Comparison of ENCODE assay signal across 11 cellular contexts in the genomic region with DNA sequence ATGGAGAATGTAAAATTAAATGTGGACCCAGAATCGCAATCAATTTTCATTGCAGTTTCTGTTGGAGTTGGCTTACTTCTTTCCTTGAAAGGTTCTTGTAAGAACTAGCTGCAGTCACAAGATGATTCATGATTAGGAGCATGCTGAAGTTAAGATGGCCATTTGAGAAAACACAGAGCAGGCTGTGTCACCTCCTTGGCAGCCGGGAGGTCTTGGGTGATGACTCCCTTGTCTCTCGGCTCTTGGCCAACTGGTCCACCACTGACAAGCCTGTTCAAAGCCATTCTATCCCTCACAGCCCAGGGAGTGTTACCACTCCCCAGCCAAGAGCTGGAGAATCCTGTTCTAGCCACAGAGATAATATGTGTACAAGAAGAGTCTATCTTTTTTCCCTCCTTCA. TPM values are rescaled to one million over a fixed set of nuclear protein-coding genes. Genes with fewer than 3 reads are reported as not detected.
DNase-seq lines count a peak whose midpoint lies in the region; ATAC-seq and TF ChIP-seq lines count a peak whose summit lies in the region.
"Had no signal": no experiment of that assay in that cellular context is flagged by ENCODE, and none has a peak within 500 bp of the region (broad histone marks: within the 10 kb centered on the region; RNA-seq: fewer than 3 reads in every experiment).

No MANE protein-coding gene starts in this region.

- H3K36me3 ChIP-seq in breast epithelium, result no peaks in the 10 kb centered on the region
- no peaks in the 10 kb centered on the region for H3K36me3 ChIP-seq in transverse colon
- H3K36me3 ChIP-seq: cardiac muscle cell had no signal

- DNase-seq in HK-2 (ENCODE audit: unreplicated experiment), result peak; percentile 64
- peak; percentile 40 to 61 for DNase-seq in breast epithelium (ENCODE audit: low spot score in 2 of 2)
- peak; percentile 37 to 86 for DNase-seq in left colon
- DNase-seq in transverse colon, result peak; percentile 66
- no peak for DNase-seq in dorsolateral prefrontal cortex
- DNase-seq in NCI-H1436 (lab: John Stamatoyannopoulos, UW), result no peak
- DNase-seq: activated CD4-positive, CD25-positive, alpha-beta regulatory T cell treated with anti-CD3 and anti-CD28 coated beads, Interleukin-2, amount 50 U/mL, for 72 hours; NCI-H774 had no signal

- TF ChIP-seq EP300 in transverse colon (IDR thresholded peaks at IDR 0.05; ENCODE audit: low read depth), result peak; percentile 84

- ATAC-seq in left colon (peak; percentile 11), HG02678 (IDR thresholded peaks at IDR 0.05; ENCODE audit: unreplicated experiment) (no peak), GM19455 (IDR thresholded peaks at IDR 0.05; ENCODE audit: unreplicated experiment) (no peak)

- H3K4me1 ChIP-seq in breast epithelium (no peaks in the 10 kb centered on the region), transverse colon (peaks cover 0 to 9% (median 6%) of the 10 kb centered on the region in 4 donors)

- 33 to 65% methylated on average over 1 to 3 of the region's 3 CpGs for WGBS in transverse colon (ENCODE audit: low coverage in 1 of 2), 2 donors

- H3K27ac ChIP-seq in breast epithelium, result peak overlapping the region in 1 of 2 donors; percentile 26
- H3K27ac ChIP-seq in transverse colon, result peak overlapping the region; percentile 58 to 86 (median 77)
- H3K27ac ChIP-seq in dorsolateral prefrontal cortex, result no peak overlapping the region
- H3K27ac ChIP-seq: cardiac muscle cell had no signal

- TF ChIP-seq CTCF in breast epithelium (IDR thresholded peaks at IDR 0.05) (no peak), transverse colon (IDR thresholded peaks at IDR 0.05) (no peak), dorsolateral prefrontal cortex (IDR thresholded peaks at IDR 0.05 in 54 of 56, conservative IDR thresholded peaks at IDR 0.05 in 2 of 56; ENCODE audit: low read depth in 1 of 56, partially characterized antibody in 56 of 56) (no peak)

- no peaks in the 10 kb centered on the region for H3K9me3 ChIP-seq in breast epithelium
- no peaks in the 10 kb centered on the region for H3K9me3 ChIP-seq in transverse colon

- H3K4me3 ChIP-seq in breast epithelium (no peak overlapping the region), transverse colon (no peak overlapping the region), dorsolateral prefrontal cortex (no peak overlapping the region)
- H3K4me3 ChIP-seq: cardiac muscle cell had no signal

- TF ChIP-seq POLR2A in breast epithelium (IDR thresholded peaks at IDR 0.05) (no peak), transverse colon (IDR thresholded peaks at IDR 0.05) (no peak)

- in situ Hi-C loops in transverse colon (cut with MboI; ENCODE audit: low pct_ligation_motif_present in 1 of 4, low pct_unique_long_range_greater_than_20kb in 1 of 4, low sequenced_read_pairs in 3 of 4), result no loop called here

- intact Hi-C loops in breast epithelium (cut with DNase I; ENCODE audit: low total_unique reads), result loop anchor here (5.0 kb wide), 1 partner anchor 882 kb away; no protein-coding TSS in a partner anchor
- intact Hi-C loops in left colon (cut with DNase I, micrococcal nuclease), result no loop called here
- intact Hi-C loops in transverse colon (cut with DNase I; ENCODE audit: low total_unique reads), result no loop called here
- intact Hi-C loops in dorsolateral prefrontal cortex (cut with DNase I), result no loop called here

- H3K27me3 ChIP-seq in breast epithelium (no peaks in the 10 kb centered on the region), transverse colon (no peaks in the 10 kb centered on the region), dorsolateral prefrontal cortex (no peaks in the 10 kb centered on the region)
- H3K27me3 ChIP-seq: cardiac muscle cell had no signal

RNA-seq across cellular contexts. Expression of a gene that starts 40.6 kb away (rescaled TPM):
- total RNA-seq in breast epithelium, result not detected
- total RNA-seq in left colon, result not detected
- total RNA-seq in transverse colon, result not detected
- total RNA-seq in dorsolateral prefrontal cortex, result 1 to 10 TPM in 1 of 120 experiments, under 1 TPM in 1, not detected in 118; 0.48 to 1.4 TPM
- total RNA-seq: cardiac muscle cell had no signal

RNA-seq across cellular contexts. Expression of a gene that starts 58.9 kb away (rescaled TPM):
- 100 to 1,000 TPM in 1 of 3 donors, 10 to 100 TPM in 2; 27.4 to 132 (median 42.0) TPM for total RNA-seq in breast epithelium
- total RNA-seq in left colon, result 10 to 100 TPM in 1 of 2 donors, 1 to 10 TPM in 1; 6.6 to 19.7 TPM
- total RNA-seq in transverse colon, result 10 to 100 TPM; 15.4 to 35.2 (median 23.3) TPM
- 10 to 100 TPM in 104 of 120 experiments, 1 to 10 TPM in 16; 4.5 to 44.2 (median 15.2) TPM for total RNA-seq in dorsolateral prefrontal cortex
- total RNA-seq: cardiac muscle cell had no signal

Comparison
In these comparisons a context has a peak if more than half of its experiments do, and no peak if none do; other contexts are left out.
1. DNase-seq: peak in HK-2 (single experiment), breast epithelium (2 of 2), left colon (2 of 2) and transverse colon (single experiment); none in dorsolateral prefrontal cortex (0 of 10) and NCI-H1436 (single experiment).
2. H3K27ac ChIP-seq: peak in transverse colon (4 of 4); none in dorsolateral prefrontal cortex (0 of 59).